25 cellular contexts compared by ENCODE assay signal in genomic region chr7:106124176-106124575, GRCh38.
"Had no signal": no experiment of that assay in that cellular context is flagged by ENCODE, and none has a peak within 500 bp of the region (broad histone marks: within the 10 kb centered on the region; RNA-seq: fewer than 3 reads in every experiment).

No MANE protein-coding gene starts in this region.

- H3K4me1 ChIP-seq: parathyroid adenoma, prostate gland, right lobe of liver had no signal

- H3K27me3 ChIP-seq: dorsolateral prefrontal cortex, gastroesophageal sphincter, left lung, right lobe of liver, spleen, stomach had no signal

- H3K79me2 ChIP-seq: parathyroid adenoma had no signal

- H3K36me3 ChIP-seq: gastroesophageal sphincter, left lung, prostate gland, right lobe of liver, spleen, stomach had no signal

- H3K36me3 Mint-ChIP-seq: natural killer cell treated with Interleukin-12 subunit alpha and Interleukin-12 subunit beta and Interleukin-15 and Interleukin-18, amount 100 ng/mL, for 72 hours had no signal

- ATAC-seq: gastroesophageal sphincter; left lung; natural killer cell treated with Interleukin-12 subunit alpha and Interleukin-12 subunit beta and Interleukin-15 and Interleukin-18, amount 100 ng/mL, for 72 hours; right lobe of liver had no signal

- DNase-seq: cortex of kidney; dorsolateral prefrontal cortex; effector CD8-positive, alpha-beta T cell; foreskin fibroblast; glutamatergic neuron; immature natural killer cell; left lung; mesenchymal stem cell; midbrain; occipital lobe; retina; right lobe of liver; spleen; stimulated activated CD4-positive, alpha-beta T cell treated with anti-CD3 and anti-CD28 coated beads, Interleukin-15, amount 100 ng/mL, for 24 hours; stimulated activated CD4-positive, alpha-beta T cell treated with anti-CD3 and anti-CD28 coated beads, Interleukin-1b, Interleukin-23, amount 100 ng/mL, for 48 hours; stimulated activated CD4-positive, alpha-beta T cell treated with anti-CD3 and anti-CD28 coated beads, Interleukin-4, amount 100 ng/mL, for 4 hours; stimulated activated naive CD4-positive, alpha-beta T cell; stomach; substantia nigra; trophoblast cell had no signal

- H3K27ac ChIP-seq: dorsolateral prefrontal cortex, left lung, parathyroid adenoma, prostate gland, right lobe of liver, spleen, stomach had no signal

- H3K9ac ChIP-seq: parathyroid adenoma had no signal

- H3K27ac Mint-ChIP-seq: immature natural killer cell; natural killer cell treated with Interleukin-12 subunit alpha and Interleukin-12 subunit beta and Interleukin-15 and Interleukin-18, amount 100 ng/mL, for 72 hours had no signal

- H3K9me3 Mint-ChIP-seq: immature natural killer cell; natural killer cell treated with Interleukin-12 subunit alpha and Interleukin-12 subunit beta and Interleukin-15 and Interleukin-18, amount 100 ng/mL, for 72 hours had no signal

- H3K4me3 ChIP-seq: dorsolateral prefrontal cortex, gastroesophageal sphincter, left lung, lung, prostate gland, right lobe of liver, spleen, stomach had no signal

- H3K9me3 ChIP-seq: gastroesophageal sphincter, left lung, prostate gland, right lobe of liver, spleen, stomach had no signal

- H2AFZ ChIP-seq: parathyroid adenoma had no signal

- H3K4me3 Mint-ChIP-seq: immature natural killer cell; natural killer cell treated with Interleukin-12 subunit alpha and Interleukin-12 subunit beta and Interleukin-15 and Interleukin-18, amount 100 ng/mL, for 72 hours had no signal
